ENCODE assay signal across 26 cellular contexts in the genomic region with DNA sequence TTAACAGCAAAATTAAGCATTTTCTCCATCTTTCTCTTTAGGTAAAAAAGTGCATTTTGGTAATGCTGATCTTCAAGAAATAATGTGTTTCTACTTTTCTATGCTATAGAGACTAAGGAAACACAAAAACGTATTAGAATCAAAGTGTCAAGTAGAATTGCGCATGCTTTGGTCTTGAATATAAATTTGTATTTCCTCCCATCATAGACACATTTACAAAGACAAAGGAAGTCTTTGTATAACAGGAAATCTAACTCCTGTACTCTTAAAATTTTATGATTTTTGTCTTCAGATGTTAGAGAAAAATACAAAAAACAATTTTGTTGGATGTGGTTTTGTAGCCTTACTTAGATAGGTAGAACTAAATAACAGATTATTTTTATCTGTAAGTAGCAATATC.
"Had no signal": no experiment of that assay in that cellular context is flagged by ENCODE, and none has a peak within 500 bp of the region (broad histone marks: within the 10 kb centered on the region; RNA-seq: fewer than 3 reads in every experiment).

No MANE protein-coding gene starts in this region.

- H3K79me2 ChIP-seq: parathyroid adenoma had no signal

- H3K4me1 ChIP-seq: neural progenitor cell, parathyroid adenoma, psoas muscle, right lobe of liver, sigmoid colon, suprapubic skin, testis, tibial nerve, upper lobe of left lung, vagina had no signal

- H3K4me3 Mint-ChIP-seq: natural killer cell; nephron; neural progenitor cell; stimulated activated memory B cell treated with anti-CD40 and anti-IgM and Interleukin-4, amounts not matched to agents 10 μg/mL and 1 μg/mL and 100 μg/mL, for 72 hours; stimulated activated naive CD8-positive, alpha-beta T cell treated with anti-CD3 and anti-CD28 coated beads, Interleukin-15, amount 100 ng/mL, for 72 hours had no signal

- DNase-seq: natural killer cell; occipital lobe; ovary; psoas muscle; right cardiac atrium; right lobe of liver; sigmoid colon; small intestine; stimulated activated CD4-positive, alpha-beta T cell treated with anti-CD3 and anti-CD28 coated beads, Interleukin-1b, Interleukin-23, amount 100 ng/mL, for 48 hours; stimulated activated CD4-positive, alpha-beta T cell treated with anti-CD3 and anti-CD28 coated beads, Interleukin-4, amount 100 ng/mL, for 1 hour; stimulated activated CD4-positive, alpha-beta T cell treated with anti-CD3 and anti-CD28 coated beads, Interleukin-4, amount 100 ng/mL, for 4 hours; stimulated activated CD8-positive, alpha-beta memory T cell treated with anti-CD3 and anti-CD28 coated beads, Interleukin-4, amount 100 ng/mL, for 48 hours; stimulated activated naive CD8-positive, alpha-beta T cell treated with anti-CD3 and anti-CD28 coated beads, Interleukin-15, amount 100 ng/mL, for 72 hours; stimulated activated naive CD8-positive, alpha-beta T cell treated with anti-CD3 and anti-CD28 coated beads, Interleukin-15, Interleukin-2, amounts not matched to agents 100 U/mL and 50 U/mL, for 24 hours; substantia nigra; testis; trophoblast cell; upper lobe of left lung had no signal

- H3K27ac ChIP-seq: neural progenitor cell, ovary, parathyroid adenoma, psoas muscle, right lobe of liver, sigmoid colon, suprapubic skin, testis, tibial nerve, upper lobe of left lung, vagina had no signal

- H3K4me3 ChIP-seq: neural progenitor cell, ovary, psoas muscle, right lobe of liver, sigmoid colon, suprapubic skin, testis, tibial nerve, upper lobe of left lung, vagina had no signal

- H3K4me1 Mint-ChIP-seq: natural killer cell; nephron; neural progenitor cell; stimulated activated memory B cell treated with anti-CD40 and anti-IgM and Interleukin-4, amounts not matched to agents 10 μg/mL and 1 μg/mL and 100 μg/mL, for 72 hours had no signal

- H3K9me3 ChIP-seq: ovary, psoas muscle, right lobe of liver, sigmoid colon, testis, tibial nerve, upper lobe of left lung, vagina had no signal

- H3K4me2 ChIP-seq: neural progenitor cell had no signal

- H3K36me3 Mint-ChIP-seq: natural killer cell; neural progenitor cell; stimulated activated memory B cell treated with anti-CD40 and anti-IgM and Interleukin-4, amounts not matched to agents 10 μg/mL and 1 μg/mL and 100 μg/mL, for 72 hours had no signal

- H3K9me3 Mint-ChIP-seq: nephron; stimulated activated memory B cell treated with anti-CD40 and anti-IgM and Interleukin-4, amounts not matched to agents 10 μg/mL and 1 μg/mL and 100 μg/mL, for 72 hours; stimulated activated naive CD8-positive, alpha-beta T cell treated with anti-CD3 and anti-CD28 coated beads, Interleukin-15, amount 100 ng/mL, for 72 hours had no signal

- H3K27ac Mint-ChIP-seq: natural killer cell; nephron; neural progenitor cell; progenitor cell of endocrine pancreas; stimulated activated memory B cell treated with anti-CD40 and anti-IgM and Interleukin-4, amounts not matched to agents 10 μg/mL and 1 μg/mL and 100 μg/mL, for 72 hours; stimulated activated naive CD8-positive, alpha-beta T cell treated with anti-CD3 and anti-CD28 coated beads, Interleukin-15, amount 100 ng/mL, for 72 hours had no signal

- H3K36me3 ChIP-seq: ovary, right lobe of liver, sigmoid colon, suprapubic skin, tibial nerve, upper lobe of left lung, vagina had no signal

- H3K9ac ChIP-seq: neural progenitor cell, parathyroid adenoma had no signal

- H3K27me3 ChIP-seq: neural progenitor cell, ovary, right lobe of liver, sigmoid colon, suprapubic skin, testis, tibial nerve, upper lobe of left lung, vagina had no signal

- ATAC-seq: natural killer cell; psoas muscle; right cardiac atrium; right lobe of liver; stimulated activated memory B cell treated with anti-CD40 and anti-IgM and Interleukin-4, amounts not matched to agents 10 μg/mL and 1 μg/mL and 100 μg/mL, for 72 hours; stimulated activated naive CD8-positive, alpha-beta T cell treated with anti-CD3 and anti-CD28 coated beads, Interleukin-15, amount 100 ng/mL, for 72 hours; stimulated activated naive CD8-positive, alpha-beta T cell treated with anti-CD3 and anti-CD28 coated beads, Interleukin-15, Interleukin-2, amounts not matched to agents 100 U/mL and 50 U/mL, for 24 hours had no signal

- H2AFZ ChIP-seq: neural progenitor cell, parathyroid adenoma had no signal

- H3K27me3 Mint-ChIP-seq: progenitor cell of endocrine pancreas; stimulated activated memory B cell treated with anti-CD40 and anti-IgM and Interleukin-4, amounts not matched to agents 10 μg/mL and 1 μg/mL and 100 μg/mL, for 72 hours; stimulated activated naive CD8-positive, alpha-beta T cell treated with anti-CD3 and anti-CD28 coated beads, Interleukin-15, amount 100 ng/mL, for 72 hours had no signal
